5 cellular contexts compared by ENCODE assay signal in the genomic region with DNA sequence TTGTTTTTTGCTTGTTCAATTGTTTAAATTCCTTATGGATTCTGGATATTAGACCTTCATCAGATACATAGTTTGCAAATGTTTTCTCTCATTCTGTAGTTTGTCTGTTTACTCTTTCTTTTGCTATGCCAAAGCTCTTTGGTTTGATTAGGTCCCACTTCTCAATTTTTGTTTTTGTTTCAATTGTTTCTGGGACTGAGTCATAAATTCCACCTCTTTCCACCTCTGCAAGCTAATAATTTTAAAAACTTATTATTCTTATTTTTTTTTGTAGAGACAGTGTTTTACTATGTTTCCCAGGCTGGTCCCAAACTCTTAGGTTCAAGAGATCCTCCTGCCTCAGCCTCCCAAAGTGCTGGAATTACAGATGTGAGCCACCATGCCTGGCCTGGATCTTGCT.
"Had no signal": no experiment of that assay in that cellular context is flagged by ENCODE, and none has a peak within 500 bp of the region (broad histone marks: within the 10 kb centered on the region; RNA-seq: fewer than 3 reads in every experiment).

No MANE protein-coding gene starts in this region.

- DNase-seq: IMR-90 had no signal

- H3K4me3 ChIP-seq: K562 had no signal

- FAIRE-seq: HepG2, HTR-8/SVneo, K562 had no signal

- H3K27ac ChIP-seq: HL-60 had no signal
